Comparison of ENCODE assay signal across 8 cellular contexts in the genomic region with DNA sequence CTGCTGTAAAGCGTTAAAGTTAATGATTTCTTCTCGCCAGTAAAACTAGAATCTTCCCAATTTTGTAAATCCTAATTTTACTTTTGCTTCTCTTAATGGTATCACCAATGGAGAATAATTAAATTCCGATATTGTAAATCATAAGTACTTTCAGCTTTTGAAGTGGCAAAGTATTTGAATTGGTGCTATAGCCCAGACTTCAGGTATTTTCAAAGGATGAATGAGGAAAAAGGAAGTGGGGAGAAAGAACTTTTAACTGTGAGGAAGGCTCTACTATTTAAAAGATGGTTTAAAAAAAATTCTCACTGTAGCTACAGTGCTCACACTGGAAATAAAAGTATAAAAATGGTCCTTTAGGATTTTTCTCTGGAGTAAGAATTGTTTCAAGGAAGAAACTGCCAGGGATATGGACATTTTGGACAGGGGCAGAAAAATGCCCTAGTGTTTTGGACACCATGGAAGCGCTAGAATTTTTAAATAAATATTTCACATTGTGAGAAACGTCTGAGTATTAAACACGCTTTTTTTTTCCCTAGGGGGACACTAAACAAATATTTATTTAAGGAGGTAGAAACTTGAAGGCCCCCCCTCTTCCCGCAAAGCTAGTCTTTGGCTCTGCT. TPM values are rescaled to one million over a fixed set of nuclear protein-coding genes. Genes with fewer than 3 reads are reported as not detected.
DNase-seq lines count a peak whose midpoint lies in the region; ATAC-seq and TF ChIP-seq lines count a peak whose summit lies in the region.

No MANE protein-coding gene starts in this region.

- peaks cover 17 to 47% (median 26%) of the 10 kb centered on the region in 10 experiments for H3K4me1 ChIP-seq in BLaER1 treated with 17β-estradiol and CSF1 and Interleukin-3, amounts not matched to agents 10 nM and 100 nM

- H3K27me3 Mint-ChIP-seq in natural killer cell treated with Interleukin-12 subunit alpha and Interleukin-12 subunit beta and Interleukin-15 and Interleukin-18, amount 100 ng/mL, for 72 hours = peaks cover 10 to 13% of the 10 kb centered on the region in 2 donors

- peak overlapping the region; percentile 80 for H3K4me3 Mint-ChIP-seq in natural killer cell treated with Interleukin-12 subunit alpha and Interleukin-12 subunit beta and Interleukin-15 and Interleukin-18, amount 100 ng/mL, for 72 hours

- DNase-seq in MG63 (no peak), dorsolateral prefrontal cortex (no peak), omental fat pad (ENCODE audit: low spot score) (no peak), SW 1271 (lab: John Stamatoyannopoulos, UW) (no peak), NCI-H446 treated with DMSO at 0.1 percent for 48 hours (lab: John Stamatoyannopoulos, UW) (no peak)
- DNase-seq in natural killer cell treated with Interleukin-12 subunit alpha and Interleukin-12 subunit beta and Interleukin-15 and Interleukin-18, amount 100 ng/mL, for 72 hours (ENCODE audit: low spot score) = no peak

- H3K9me3 ChIP-seq in BLaER1 treated with 17β-estradiol and CSF1 and Interleukin-3, amounts not matched to agents 10 nM and 100 nM (replicated peaks in 1 of 11) = no peaks in the 10 kb centered on the region
- no peaks in the 10 kb centered on the region for H3K9me3 ChIP-seq in MG63

- H3K9ac ChIP-seq in BLaER1 treated with 17β-estradiol and CSF1 and Interleukin-3, amounts not matched to agents 10 nM and 100 nM = peak overlapping the region; percentile 96 to 99 (median 97)

- H3K4me1 Mint-ChIP-seq in natural killer cell treated with Interleukin-12 subunit alpha and Interleukin-12 subunit beta and Interleukin-15 and Interleukin-18, amount 100 ng/mL, for 72 hours (ENCODE audit: low read depth in 2 of 2) = peaks cover 18 to 32% of the 10 kb centered on the region in 2 donors

- H3K27ac ChIP-seq in BLaER1 treated with 17β-estradiol and CSF1 and Interleukin-3, amounts not matched to agents 10 nM and 100 nM = peak overlapping the region; percentile 94 to 100 (median 98)
- peak overlapping the region in 54 of 59 donors; percentile 41 to 99 (median 97) for H3K27ac ChIP-seq in dorsolateral prefrontal cortex

- intact Hi-C loops in dorsolateral prefrontal cortex (cut with DNase I) = loop anchor here (5.0 to 10.0 kb wide), 3 partner anchors 99 to 231 kb away; no protein-coding TSS in a partner anchor

- no peaks in the 10 kb centered on the region for H3K9me3 Mint-ChIP-seq in natural killer cell treated with Interleukin-12 subunit alpha and Interleukin-12 subunit beta and Interleukin-15 and Interleukin-18, amount 100 ng/mL, for 72 hours

- no peaks in the 10 kb centered on the region for H3K36me3 ChIP-seq in BLaER1 treated with 17β-estradiol and CSF1 and Interleukin-3, amounts not matched to agents 10 nM and 100 nM
- no peaks in the 10 kb centered on the region for H3K36me3 ChIP-seq in MG63

- peak overlapping the region; percentile 64 to 97 (median 83) for H3K4me2 ChIP-seq in BLaER1 treated with 17β-estradiol and CSF1 and Interleukin-3, amounts not matched to agents 10 nM and 100 nM

- H3K27me3 ChIP-seq in BLaER1 treated with 17β-estradiol and CSF1 and Interleukin-3, amounts not matched to agents 10 nM and 100 nM = no peaks in the 10 kb centered on the region
- no peaks in the 10 kb centered on the region for H3K27me3 ChIP-seq in MG63
- no peaks in the 10 kb centered on the region for H3K27me3 ChIP-seq in dorsolateral prefrontal cortex

- peak overlapping the region; percentile 81 to 82 for H3K27ac Mint-ChIP-seq in natural killer cell treated with Interleukin-12 subunit alpha and Interleukin-12 subunit beta and Interleukin-15 and Interleukin-18, amount 100 ng/mL, for 72 hours

- H3K36me3 Mint-ChIP-seq in natural killer cell treated with Interleukin-12 subunit alpha and Interleukin-12 subunit beta and Interleukin-15 and Interleukin-18, amount 100 ng/mL, for 72 hours = peaks cover 13% of the 10 kb centered on the region

- H3K4me3 ChIP-seq in BLaER1 treated with 17β-estradiol and CSF1 and Interleukin-3, amounts not matched to agents 10 nM and 100 nM = peak overlapping the region; percentile 84 to 99 (median 91)
- peak overlapping the region; percentile 96 for H3K4me3 ChIP-seq in MG63
- peak overlapping the region; percentile 52 to 97 (median 87) for H3K4me3 ChIP-seq in dorsolateral prefrontal cortex

- ATAC-seq in natural killer cell treated with Interleukin-12 subunit alpha and Interleukin-12 subunit beta and Interleukin-15 and Interleukin-18, amount 100 ng/mL, for 72 hours = no peak
- ATAC-seq in HG02571 (IDR thresholded peaks at IDR 0.05; ENCODE audit: unreplicated experiment) = no peak
- ATAC-seq in omental fat pad (ENCODE audit: low FRiP score) = no peak

- peaks cover 9 to 29% (median 28%) of the 10 kb centered on the region in 11 experiments; a peak in 21 of 22 replicates for H4K20me1 ChIP-seq in BLaER1 treated with 17β-estradiol and CSF1 and Interleukin-3, amounts not matched to agents 10 nM and 100 nM

- TF ChIP-seq CTCF in dorsolateral prefrontal cortex (IDR thresholded peaks at IDR 0.05 in 54 of 56, conservative IDR thresholded peaks at IDR 0.05 in 2 of 56; ENCODE audit: low read depth in 1 of 56, partially characterized antibody in 56 of 56) (peak in 2 of 56 donors; percentile 3 to 25), omental fat pad (IDR thresholded peaks at IDR 0.05) (no peak)

RNA-seq across cellular contexts. Expression of a gene that starts 1.3 kb away (rescaled TPM):
- total RNA-seq in MG63 (2014; rRNA removed; shearing (Covaris generic); ENCODE audit: low replicate concordance) = 27.3 and 49.3 TPM in 2 replicates
- total RNA-seq in dorsolateral prefrontal cortex (100 to 1,000 TPM in 7 of 120 experiments, 10 to 100 TPM in 113; 52.3 to 121 (median 75.3) TPM), omental fat pad (10 to 100 TPM; 40.0 to 88.4 (median 58.6) TPM)
- total RNA-seq in natural killer cell treated with Interleukin-12 subunit alpha and Interleukin-12 subunit beta and Interleukin-15 and Interleukin-18, amount 100 ng/mL, for 72 hours = 100 to 1,000 TPM; 101 TPM
